In the genomic region with DNA sequence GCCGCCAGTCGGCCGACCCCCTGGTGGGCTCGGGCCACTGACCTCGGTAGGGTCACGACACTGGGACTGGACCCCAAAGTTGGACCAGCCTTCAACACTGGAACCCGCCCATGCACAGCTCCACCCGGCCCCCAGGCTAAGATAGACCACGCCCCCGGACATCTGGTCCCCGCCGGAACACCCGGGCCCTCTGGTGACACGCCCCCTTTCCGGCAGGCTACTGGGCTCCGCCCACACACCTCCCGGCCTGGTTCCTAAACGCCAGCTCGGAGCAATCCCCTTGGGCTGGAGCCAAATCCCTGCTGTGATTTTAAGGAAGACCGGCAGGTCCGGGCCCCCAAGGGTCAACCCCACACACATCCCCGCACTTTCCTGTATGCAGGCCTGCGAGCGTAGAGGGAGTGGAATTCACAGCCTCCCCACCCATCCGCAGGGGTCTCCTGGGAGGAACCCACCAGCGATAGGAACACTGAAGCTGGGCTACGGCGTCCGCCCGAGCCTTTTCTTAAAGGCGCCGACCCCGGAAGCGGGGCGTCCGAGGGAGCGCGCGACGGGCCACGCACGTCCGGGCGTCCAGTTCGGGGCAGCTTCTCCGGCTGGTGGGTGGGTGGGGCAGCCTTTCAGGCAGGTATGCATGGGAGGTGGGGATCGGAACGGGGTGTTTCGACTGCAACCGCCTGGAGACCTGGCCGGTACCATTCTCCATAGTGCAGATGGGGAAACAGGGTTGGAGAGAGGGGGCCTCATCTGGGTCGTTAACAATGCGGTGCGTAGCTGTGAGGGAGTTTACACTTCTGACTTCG, we compare ENCODE assay signal across 8 cellular contexts. TPM values are rescaled to one million over a fixed set of nuclear protein-coding genes. Genes with fewer than 3 reads are reported as not detected.
DNase-seq lines count a peak whose midpoint lies in the region; ATAC-seq, FAIRE-seq and TF ChIP-seq lines count a peak whose summit lies in the region.

A gene with protein sequence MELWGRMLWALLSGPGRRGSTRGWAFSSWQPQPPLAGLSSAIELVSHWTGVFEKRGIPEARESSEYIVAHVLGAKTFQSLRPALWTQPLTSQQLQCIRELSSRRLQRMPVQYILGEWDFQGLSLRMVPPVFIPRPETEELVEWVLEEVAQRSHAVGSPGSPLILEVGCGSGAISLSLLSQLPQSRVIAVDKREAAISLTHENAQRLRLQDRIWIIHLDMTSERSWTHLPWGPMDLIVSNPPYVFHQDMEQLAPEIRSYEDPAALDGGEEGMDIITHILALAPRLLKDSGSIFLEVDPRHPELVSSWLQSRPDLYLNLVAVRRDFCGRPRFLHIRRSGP (plus strand): TSS at position 576 of the 803 bp plus-strand sequence. CDS start 1,583 bp downstream, outside the sequence.

- no peak for TF ChIP-seq CTCF in heart right ventricle (IDR thresholded peaks at IDR 0.05)

- H3K9me3 Mint-ChIP-seq in T-helper 1 cell treated with Interleukin-12 subunit alpha and Interleukin-12 subunit beta and Interleukin-4 antibody, amounts not matched to agents 30 μg/mL and 1 μg/mL, for 36 hours, result no peaks in the 10 kb centered on the region

- ATAC-seq in HG02840 (IDR thresholded peaks at IDR 0.05; ENCODE audit: low FRiP score, unreplicated experiment) (peak; percentile 64), heart right ventricle (peak; percentile 85 to 95 (median 90))

- H3K27ac Mint-ChIP-seq in T-helper 1 cell treated with Interleukin-12 subunit alpha and Interleukin-12 subunit beta and Interleukin-4 antibody, amounts not matched to agents 30 μg/mL and 1 μg/mL, for 36 hours, result peak within 1 kb of the TSS; percentile 94

- H3K4me1 ChIP-seq in heart right ventricle, result peaks cover 11 to 69% (median 47%) of the 10 kb centered on the region in 9 donors

- no peaks in the 10 kb centered on the region for H3K27me3 ChIP-seq in heart right ventricle

- peak within 1 kb of the TSS; percentile 85 to 95 (median 92) for H3K27ac ChIP-seq in heart right ventricle

- no peaks in the 10 kb centered on the region for H3K9me3 ChIP-seq in heart right ventricle

- intact Hi-C loops in heart right ventricle (cut with DNase I), result loop anchor here in 1 of 10 donors (1.0 kb wide), 1 partner anchor 15 kb away; no protein-coding TSS in a partner anchor
- intact Hi-C loops in posterior vena cava (cut with DNase I), result loop anchor here in 1 of 2 donors (2.0 kb wide), 1 partner anchor 40 kb away; no protein-coding TSS in a partner anchor

- H3K4me3 Mint-ChIP-seq in T-helper 1 cell treated with Interleukin-12 subunit alpha and Interleukin-12 subunit beta and Interleukin-4 antibody, amounts not matched to agents 30 μg/mL and 1 μg/mL, for 36 hours, result peak within 1 kb of the TSS; percentile 97

- TF ChIP-seq POLR2A in GM12892 (IDR thresholded peaks at IDR 0.05; ENCODE audit: low read depth, low read length), result peak; percentile 70; the same call in 1 of the 2 replicates

- FAIRE-seq in GM12892 (lab: Jason Lieb, UNC), result peak; percentile 93

- H3K36me3 ChIP-seq in heart right ventricle, result peaks cover 0 to 38% (median 0%) of the 10 kb centered on the region in 9 donors

- H3K36me3 Mint-ChIP-seq in T-helper 1 cell treated with Interleukin-12 subunit alpha and Interleukin-12 subunit beta and Interleukin-4 antibody, amounts not matched to agents 30 μg/mL and 1 μg/mL, for 36 hours (ENCODE audit: low read depth), result peaks cover 29% of the 10 kb centered on the region

- 0 to 1% methylated on average over 55 of the region's 55 CpGs for WGBS in heart right ventricle, 2 donors

- peak within 1 kb of the TSS; percentile 35 to 92 (median 78) for H3K4me3 ChIP-seq in heart right ventricle

- DNase-seq in GM12892 (ENCODE audit: insufficient read length) (peak; percentile 99), NCI-H1436 treated with DMSO at 0.1 percent for 48 hours (lab: John Stamatoyannopoulos, UW) (peak; percentile 43), amniotic stem cell (lab: John Stamatoyannopoulos, UW) (peak; percentile 84), heart right ventricle (peak; percentile 98 to 99), posterior vena cava (ENCODE audit: low spot score) (peak; percentile 99), ureter (ENCODE audit: low spot score) (peak; percentile 99)

- H3K27me3 Mint-ChIP-seq in T-helper 1 cell treated with Interleukin-12 subunit alpha and Interleukin-12 subunit beta and Interleukin-4 antibody, amounts not matched to agents 30 μg/mL and 1 μg/mL, for 36 hours (ENCODE audit: low read depth), result no peaks in the 10 kb centered on the region

- peaks cover 63% of the 10 kb centered on the region for H3K4me1 Mint-ChIP-seq in T-helper 1 cell treated with Interleukin-12 subunit alpha and Interleukin-12 subunit beta and Interleukin-4 antibody, amounts not matched to agents 30 μg/mL and 1 μg/mL, for 36 hours (ENCODE audit: low read depth)

RNA-seq across cellular contexts. Expression of the gene that starts here (rescaled TPM):
- polyA plus RNA-seq in GM12892 (2012; ENCODE audit: missing spikeins), result 15.1 TPM
- total RNA-seq in heart right ventricle (10 to 100 TPM; 10.6 to 19.0 (median 14.8) TPM), posterior vena cava (10 to 100 TPM; 10.9 to 12.6 TPM), ureter (34.4 TPM)
- 10 to 100 TPM; 13.5 to 17.7 TPM for polyA plus RNA-seq in heart right ventricle

Comparison
In these comparisons a context has a peak if more than half of its experiments do, and no peak if none do; other contexts are left out.
1. Peak in every context shown above with its lines: DNase-seq, ATAC-seq, H3K4me3 ChIP-seq and H3K27ac ChIP-seq.
2. DNase-seq: peak in every context shown above with its lines; median percentile 99 in GM12892; 99 in posterior vena cava; 99 in ureter; 98 in heart right ventricle; 84 in amniotic stem cell; 43 in NCI-H1436 treated with DMSO at 0.1 percent for 48 hours.